15 cellular contexts compared by ENCODE assay signal in genomic region chr10:44335330-44336021, GRCh38. TPM values are rescaled to one million over a fixed set of nuclear protein-coding genes. Genes with fewer than 3 reads are reported as not detected.
"Had no signal": no experiment of that assay in that cellular context is flagged by ENCODE, and none has a peak within 500 bp of the region (broad histone marks: within the 10 kb centered on the region; RNA-seq: fewer than 3 reads in every experiment).

No MANE protein-coding gene starts in this region.

- H3K4me1 Mint-ChIP-seq: activated CD4-positive, alpha-beta memory T cell treated with anti-CD3 and anti-CD28 coated beads, Interleukin-2, amount 10 ng/mL, durations not matched to agents 7 days and 5 days; activated CD4-positive, alpha-beta T cell treated with anti-CD3 and anti-CD28 coated beads for 36 hours; activated naive CD4-positive, alpha-beta T cell treated with anti-CD3 and anti-CD28 coated beads, Interleukin-2, amount 50 U/mL, for 24 hours had no signal

- H3K27me3 ChIP-seq: adrenal gland, pancreas, transverse colon had no signal

- H3K36me3 ChIP-seq: adrenal gland, pancreas, transverse colon had no signal

- H3K9me3 ChIP-seq: adrenal gland, pancreas, transverse colon had no signal

- H3K9me3 Mint-ChIP-seq: activated CD4-positive, alpha-beta memory T cell treated with anti-CD3 and anti-CD28 coated beads, Interleukin-2, amount 10 ng/mL, durations not matched to agents 7 days and 5 days; activated naive CD4-positive, alpha-beta T cell treated with anti-CD3 and anti-CD28 coated beads, Interleukin-2, amount 50 U/mL, for 24 hours; neural crest cell had no signal

- H3K4me1 ChIP-seq: adrenal gland, transverse colon had no signal

- H3K27me3 Mint-ChIP-seq: activated CD4-positive, alpha-beta memory T cell treated with anti-CD3 and anti-CD28 coated beads, Interleukin-2, amount 10 ng/mL, durations not matched to agents 7 days and 5 days; activated naive CD4-positive, alpha-beta T cell treated with anti-CD3 and anti-CD28 coated beads, Interleukin-2, amount 50 U/mL, for 24 hours had no signal

- ATAC-seq: activated CD4-positive, alpha-beta T cell treated with anti-CD3 and anti-CD28 coated beads for 36 hours; esophagus mucosa; stimulated activated naive CD8-positive, alpha-beta T cell treated with anti-CD3 and anti-CD28 coated beads, Interleukin-15, Interleukin-2, amounts not matched to agents 100 U/mL and 50 U/mL, for 24 hours had no signal

- H3K4me3 Mint-ChIP-seq: activated CD4-positive, alpha-beta memory T cell treated with anti-CD3 and anti-CD28 coated beads, Interleukin-2, amount 10 ng/mL, durations not matched to agents 7 days and 5 days; activated CD4-positive, alpha-beta T cell treated with anti-CD3 and anti-CD28 coated beads for 36 hours; activated naive CD4-positive, alpha-beta T cell treated with anti-CD3 and anti-CD28 coated beads, Interleukin-2, amount 50 U/mL, for 24 hours; neural crest cell had no signal

- DNase-seq: activated CD4-positive, alpha-beta memory T cell treated with anti-CD3 and anti-CD28 coated beads, Interleukin-2, amount 10 ng/mL, durations not matched to agents 7 days and 5 days; activated CD4-positive, alpha-beta T cell treated with anti-CD3 and anti-CD28 coated beads for 36 hours; activated effector memory CD4-positive, alpha-beta T cell treated with anti-CD3 and anti-CD28 coated beads, Interleukin-2, amount 50 U/mL, for 16 hours; activated T-cell treated with anti-CD3 and anti-CD28 coated beads, Interleukin-2, amount 50 U/mL, for 48 hours; adrenal gland; caudate nucleus; hypothalamus; small intestine; stimulated activated naive CD8-positive, alpha-beta T cell treated with anti-CD3 and anti-CD28 coated beads, Interleukin-15, Interleukin-2, amounts not matched to agents 100 U/mL and 50 U/mL, for 24 hours; T-helper 2 cell; transverse colon had no signal

- H3K27ac ChIP-seq: adrenal gland, pancreas, transverse colon had no signal

- H3K4me3 ChIP-seq: adrenal gland, pancreas, transverse colon had no signal

- H3K27ac Mint-ChIP-seq: activated CD4-positive, alpha-beta memory T cell treated with anti-CD3 and anti-CD28 coated beads, Interleukin-2, amount 10 ng/mL, durations not matched to agents 7 days and 5 days; activated CD4-positive, alpha-beta T cell treated with anti-CD3 and anti-CD28 coated beads for 36 hours; activated naive CD4-positive, alpha-beta T cell treated with anti-CD3 and anti-CD28 coated beads, Interleukin-2, amount 50 U/mL, for 24 hours had no signal

- H3K36me3 Mint-ChIP-seq: activated naive CD4-positive, alpha-beta T cell treated with anti-CD3 and anti-CD28 coated beads, Interleukin-2, amount 50 U/mL, for 24 hours had no signal

RNA-seq across cellular contexts. Expression of gene CXCL12, which starts 49.4 kb away (rescaled TPM):
- total RNA-seq: activated CD4-positive, alpha-beta memory T cell treated with anti-CD3 and anti-CD28 coated beads, Interleukin-2, amount 10 ng/mL, durations not matched to agents 7 days and 5 days; activated CD4-positive, alpha-beta T cell treated with anti-CD3 and anti-CD28 coated beads for 36 hours had no signal
